2 cellular contexts compared by ENCODE assay signal in genomic region chr3:112048911-112049310, GRCh38.
TF ChIP-seq lines count a peak whose summit lies in the region.

No MANE protein-coding gene starts in this region.

TF ChIP-seq in H1, 55 proteins besides CTCF, POLR2A, EP300 and RAD21 (continues in another document):
- TF ChIP-seq RNF2 (IDR thresholded peaks at IDR 0.05; ENCODE audit: borderline replicate concordance, low read depth, low read length, missing control alignments, poor library complexity, severe bottlenecking) (no peak), SUZ12 (IDR thresholded peaks at IDR 0.05; ENCODE audit: low read length) (no peak), SIX5 (IDR thresholded peaks at IDR 0.05; ENCODE audit: low read depth, low read length) (no peak), ASH2L (IDR thresholded peaks at IDR 0.05; ENCODE audit: low read length) (no peak), KDM5A (IDR thresholded peaks at IDR 0.05; ENCODE audit: low read length) (no peak), RBBP5 (IDR thresholded peaks at IDR 0.05; ENCODE audit: borderline replicate concordance, low read depth, low read length) (no peak), CHD7 (IDR thresholded peaks at IDR 0.05; ENCODE audit: insufficient replicate concordance, low read length) (no peak), ATF2 (IDR thresholded peaks at IDR 0.05; ENCODE audit: low read length) (no peak), HDAC6 (IDR thresholded peaks at IDR 0.05; ENCODE audit: low read depth, low read length) (no peak), MAFK (IDR thresholded peaks at IDR 0.05; ENCODE audit: low read depth, low read length) (no peak), SIRT6 (IDR thresholded peaks at IDR 0.05; ENCODE audit: low read length) (no peak), SP2 (IDR thresholded peaks at IDR 0.05; ENCODE audit: low read length) (no peak), E2F6 (IDR thresholded peaks at IDR 0.05) (no peak), YY1 (IDR thresholded peaks at IDR 0.05; ENCODE audit: low read depth, low read length) (no peak), CBX5 (IDR thresholded peaks at IDR 0.05; ENCODE audit: low read depth, low read length) (no peak), SP1 (IDR thresholded peaks at IDR 0.05; ENCODE audit: low read depth, low read length) (no peak)

TF ChIP-seq in HepG2, 621 proteins besides CTCF, POLR2A, EP300 and RAD21:
- no peak for TF ChIP-seq ZNF138 (CRISPR knock-in tag; IDR thresholded peaks at IDR 0.05; ENCODE audit: low read depth)
- TF ChIP-seq ZNF773 (CRISPR knock-in tag; IDR thresholded peaks at IDR 0.05; ENCODE audit: borderline replicate concordance) = no peak
- no peak for TF ChIP-seq ZNF30 (CRISPR knock-in tag; IDR thresholded peaks at IDR 0.05)
TF ChIP-seq in HepG2: peak in this region for 0.
